ENCODE assay signal across 8 cellular contexts in the genomic region with DNA sequence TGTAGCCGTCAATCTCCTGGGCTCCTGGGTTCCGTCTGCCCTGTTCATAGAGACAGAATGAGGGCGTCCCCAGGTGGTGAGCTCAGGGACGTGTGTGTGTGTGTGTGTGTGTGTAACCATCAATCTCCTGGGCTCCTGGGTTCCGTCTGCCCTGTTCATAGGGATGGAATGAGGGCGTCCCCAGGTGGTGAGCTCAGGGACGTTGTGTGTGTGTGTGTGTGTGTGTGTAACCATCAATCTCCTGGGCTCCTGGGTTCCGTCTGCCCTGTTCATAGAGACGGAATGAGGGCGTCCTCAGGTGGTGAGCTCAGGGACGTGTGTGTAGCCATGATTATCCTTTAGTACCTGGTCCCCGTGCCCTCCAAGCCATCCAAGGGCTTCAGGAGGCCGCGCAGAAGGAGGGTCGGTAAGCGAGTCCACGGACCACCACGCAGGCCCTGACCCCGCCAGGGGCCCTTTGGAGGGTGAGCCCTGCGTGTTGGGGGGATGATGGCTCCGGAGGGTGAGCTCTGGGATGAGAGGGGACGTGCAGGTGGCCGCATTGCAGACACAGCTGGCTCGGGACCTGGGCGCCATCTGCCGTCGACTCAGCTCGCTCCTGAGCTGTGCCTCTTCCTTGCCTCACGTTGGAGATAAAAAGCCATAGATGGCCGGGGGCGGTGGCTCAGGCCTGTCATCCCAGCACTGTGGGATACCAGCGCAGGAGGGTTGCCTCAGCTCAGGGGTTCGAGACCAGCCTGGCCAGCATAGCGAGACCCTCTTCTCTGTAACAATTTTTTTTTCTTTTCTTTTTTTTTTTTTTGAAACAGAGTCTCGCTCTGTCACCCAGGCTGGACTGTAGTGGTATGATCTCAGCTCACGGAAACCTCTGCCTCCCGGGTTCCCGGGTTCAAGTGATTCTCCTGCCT. TPM values are rescaled to one million over a fixed set of nuclear protein-coding genes. Genes with fewer than 3 reads are reported as not detected.
DNase-seq lines count a peak whose midpoint lies in the region; ATAC-seq, FAIRE-seq and TF ChIP-seq lines count a peak whose summit lies in the region.

No MANE protein-coding gene starts in this region.

- peak; percentile 56 for TF ChIP-seq CTCF in endodermal cell (conservative IDR thresholded peaks at IDR 0.05)

- H3K4me2 ChIP-seq in neuronal stem cell (ENCODE audit: insufficient read depth, low read length, poor library complexity, severe bottlenecking) = no peak overlapping the region

- H3K18ac ChIP-seq in neuronal stem cell (ENCODE audit: low read length) = peak overlapping the region; percentile 90

- DNase-seq in GM18507 (ENCODE audit: extremely low spot score, insufficient read length, low read depth) (no peak), RPMI8226 (peak; percentile 78), endodermal cell (peak; percentile 88), neuronal stem cell (ENCODE audit: low spot score) (no peak), NCI-H446 treated with DMSO at 0.1 percent for 48 hours (lab: John Stamatoyannopoulos, UW) (no peak), ureter (ENCODE audit: low spot score) (no peak), NCI-H2107 treated with DMSO at 0.1 percent for 48 hours (lab: John Stamatoyannopoulos, UW; ENCODE audit: unreplicated experiment) (no peak)

- peak overlapping the region; percentile 79 for H3K27ac Mint-ChIP-seq in endodermal cell

- no peak overlapping the region for H3K4ac ChIP-seq in neuronal stem cell (ENCODE audit: low read length)

- no peak overlapping the region for H2BK12ac ChIP-seq in neuronal stem cell (ENCODE audit: low read length)

- H3K9me3 ChIP-seq in endodermal cell (ENCODE audit: control insufficient read depth, low read length) = no peaks in the 10 kb centered on the region
- H3K9me3 ChIP-seq in neuronal stem cell (replicated peaks in 1 of 2; ENCODE audit: control insufficient read depth in 2 of 2, insufficient read depth in 1 of 2, low read depth in 1 of 2, low read length in 2 of 2) = no peaks in the 10 kb centered on the region

- no peak overlapping the region for H2BK120ac ChIP-seq in neuronal stem cell (ENCODE audit: low read depth, low read length)

- peaks cover 14% of the 10 kb centered on the region for H3K79me1 ChIP-seq in neuronal stem cell (ENCODE audit: low read depth, low read length)

- H3K4me1 Mint-ChIP-seq in endodermal cell = peaks cover 5% of the 10 kb centered on the region

- H3K27me3 ChIP-seq in endodermal cell (ENCODE audit: control insufficient read depth, insufficient read depth, low read length, poor library complexity, severe bottlenecking) = no peaks in the 10 kb centered on the region
- H3K27me3 ChIP-seq in neuronal stem cell (ENCODE audit: control insufficient read depth in 3 of 3, insufficient read depth in 3 of 3, low read depth in 1 of 3, low read length in 3 of 3) = no peaks in the 10 kb centered on the region

- H2AK5ac ChIP-seq in neuronal stem cell (ENCODE audit: low read depth, low read length) = peak overlapping the region; percentile 43

- FAIRE-seq in GM18507 (lab: Jason Lieb, UNC) = peak; percentile 100

- H3K4me1 ChIP-seq in endodermal cell (ENCODE audit: control insufficient read depth, insufficient read depth, low read length) (no peaks in the 10 kb centered on the region), neuronal stem cell (ENCODE audit: control insufficient read depth in 2 of 2, insufficient read depth in 1 of 2, low read depth in 1 of 2, low read length in 2 of 2) (peaks cover 5 to 8% of the 10 kb centered on the region in 2 donors)

- H3K14ac ChIP-seq in neuronal stem cell (ENCODE audit: low read length) = peak overlapping the region; percentile 47

- peak overlapping the region; percentile 83 for H4K8ac ChIP-seq in neuronal stem cell (ENCODE audit: low read depth, low read length)

- H2BK15ac ChIP-seq in neuronal stem cell (ENCODE audit: low read length) = no peak overlapping the region

- no peaks in the 10 kb centered on the region for H3K27me3 Mint-ChIP-seq in endodermal cell (ENCODE audit: insufficient read depth)

- ATAC-seq in HG02678 (IDR thresholded peaks at IDR 0.05; ENCODE audit: unreplicated experiment) = no peak

- peaks cover 2% of the 10 kb centered on the region for H3K36me3 Mint-ChIP-seq in endodermal cell (ENCODE audit: low read depth)

- no peak overlapping the region for H3K4me3 ChIP-seq in endodermal cell (ENCODE audit: low read length)
- no peak overlapping the region for H3K4me3 ChIP-seq in neuronal stem cell (ENCODE audit: low read length in 2 of 2)

- H2AFZ ChIP-seq in neuronal stem cell (ENCODE audit: low read length) = peak overlapping the region; percentile 65

- H4K91ac ChIP-seq in neuronal stem cell (ENCODE audit: low read depth, low read length, poor library complexity) = no peak overlapping the region

- H3K27ac ChIP-seq in endodermal cell (ENCODE audit: low read depth, low read length) (no peak overlapping the region), neuronal stem cell (replicated peaks; ENCODE audit: low read length) (no peak overlapping the region)

- no peak overlapping the region for H3K4me3 Mint-ChIP-seq in endodermal cell

- H3K9ac ChIP-seq in endodermal cell (ENCODE audit: extremely low read depth, low read length, poor library complexity, severe bottlenecking) (no peak overlapping the region), neuronal stem cell (ENCODE audit: low read depth, low read length, poor library complexity) (peak overlapping the region; percentile 9)

- peak overlapping the region; percentile 95 for H3K23ac ChIP-seq in neuronal stem cell (ENCODE audit: low read depth, low read length, poor library complexity)

- no peak overlapping the region for H2BK5ac ChIP-seq in neuronal stem cell (ENCODE audit: low read length)

- 48 to 63% methylated on average over 17 to 35 of the region's 38 CpGs for WGBS in endodermal cell (ENCODE audit: insufficient coverage in 1 of 2, insufficient read length in 1 of 2), 2 experiments
- no CpG with 5 or more reads among the region's 38 CpGs for WGBS in neuronal stem cell (ENCODE audit: extremely low coverage in 2 of 2, insufficient read length in 2 of 2, insufficient replicate concordance in 1 of 2), 2 donors

- H3K36me3 ChIP-seq in endodermal cell (ENCODE audit: control insufficient read depth, insufficient read depth, low read length) (no peaks in the 10 kb centered on the region), neuronal stem cell (replicated peaks in 1 of 2; ENCODE audit: control insufficient read depth in 2 of 2, insufficient read depth in 2 of 2, low read length in 2 of 2) (no peaks in the 10 kb centered on the region)

- peaks cover 1% of the 10 kb centered on the region for H3K9me3 Mint-ChIP-seq in endodermal cell

RNA-seq across cellular contexts. Expression of a gene that starts 5.4 kb away (rescaled TPM):
- total RNA-seq in endodermal cell (10 to 100 TPM; 58.8 to 61.0 TPM), ureter (57.5 TPM)
- 48.2 TPM for polyA plus RNA-seq in endodermal cell (2013, experiment 1 of 2)
- 45.2 TPM for polyA plus RNA-seq in endodermal cell (2013, experiment 2 of 2)
- 42.2 TPM for polyA plus RNA-seq in neuronal stem cell (2013, experiment 1 of 2)
- 42.0 TPM for polyA plus RNA-seq in neuronal stem cell (2013, experiment 2 of 2)

RNA-seq across cellular contexts. Expression of a gene that starts 42.8 kb away (rescaled TPM):
- total RNA-seq in endodermal cell = 10 to 100 TPM; 70.3 to 96.9 TPM
- 63.9 TPM for polyA plus RNA-seq in endodermal cell (2013, experiment 1 of 2)
- 64.7 TPM for polyA plus RNA-seq in endodermal cell (2013, experiment 2 of 2)
- 32.6 TPM for polyA plus RNA-seq in neuronal stem cell (2013, experiment 1 of 2)
- polyA plus RNA-seq in neuronal stem cell (2013, experiment 2 of 2) = 33.7 TPM
- total RNA-seq in ureter = 15.1 TPM

Comparison
In these comparisons a context has a peak if more than half of its experiments do, and no peak if none do; other contexts are left out.
1. DNase-seq: peak in RPMI8226 (single experiment) and endodermal cell (single experiment); none in GM18507 (single experiment), neuronal stem cell (single experiment), NCI-H446 treated with DMSO at 0.1 percent for 48 hours (single experiment), ureter (single experiment) and NCI-H2107 treated with DMSO at 0.1 percent for 48 hours (single experiment).